In the genomic region with DNA sequence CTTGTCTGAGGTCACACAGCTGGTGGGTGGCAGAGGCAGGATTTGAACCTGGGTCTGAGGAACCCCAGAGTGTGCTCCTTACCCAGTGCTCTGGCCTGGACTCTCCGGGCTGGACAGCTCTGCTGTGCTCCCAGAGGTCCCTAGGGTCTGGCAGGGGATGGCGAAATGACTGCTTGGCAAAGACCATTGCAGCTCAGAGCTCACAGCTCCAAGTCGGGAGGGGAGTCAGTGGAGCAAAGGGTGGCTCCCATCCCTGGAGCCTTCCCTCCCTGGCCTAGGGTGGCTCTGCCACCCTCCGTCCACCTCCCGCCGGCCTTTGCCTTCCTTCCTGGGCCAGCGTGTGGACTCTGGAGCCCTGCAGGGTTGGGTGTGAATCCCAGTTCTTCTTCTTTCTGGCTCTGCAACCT, we compare ENCODE assay signal across 31 cellular contexts.
"Had no signal": no experiment of that assay in that cellular context is flagged by ENCODE, and none has a peak within 500 bp of the region (broad histone marks: within the 10 kb centered on the region; RNA-seq: fewer than 3 reads in every experiment).

No MANE protein-coding gene starts in this region.

- ATAC-seq: effector memory CD8-positive, alpha-beta T cell; mucosa of descending colon; pancreas; stimulated activated naive CD8-positive, alpha-beta T cell treated with anti-CD3 and anti-CD28 coated beads, Interleukin-15, Interleukin-2, amounts not matched to agents 100 U/mL and 50 U/mL, for 24 hours had no signal

- H3K27ac ChIP-seq: brain microvascular endothelial cell, coronary artery, heart left ventricle, pancreas, prostate gland, spleen, vagina, VCaP had no signal

- H3K27me3 ChIP-seq: brain microvascular endothelial cell, heart left ventricle, pancreas, vagina had no signal

- H3K4me1 ChIP-seq: heart left ventricle, prostate gland, vagina had no signal

- FAIRE-seq: astrocyte, pancreas, TTC549 had no signal

- H3K4me3 ChIP-seq: coronary artery, heart left ventricle, lung, mucosa of descending colon, pancreas, prostate gland, spleen, vagina had no signal

- H3K36me3 ChIP-seq: brain microvascular endothelial cell, heart left ventricle, pancreas, prostate gland, spleen, vagina had no signal

- H3K4me3 Mint-ChIP-seq: activated naive CD4-positive, alpha-beta T cell treated with anti-CD3 and anti-CD28 coated beads for 36 hours; activated naive CD8-positive, alpha-beta T cell treated with anti-CD3 and anti-CD28 coated beads for 36 hours; activated T-helper 1 cell treated with anti-CD3 and anti-CD28 coated beads, Interleukin-12 subunit alpha, Interleukin-12 subunit beta, Interleukin-2, Interleukin-4 antibody, amounts not matched to agents 30 ng/mL and 10 ng/mL and 1 ng/mL, durations not matched to agents 14 hours and 24 hours and 36 hours; effector memory CD8-positive, alpha-beta T cell; immature natural killer cell; nephron; T-helper 1 cell treated with Interleukin-12 subunit alpha and Interleukin-12 subunit beta and Interleukin-4 antibody, amounts not matched to agents 30 μg/mL and 1 μg/mL, for 36 hours; type B pancreatic cell had no signal

- H3K4me1 Mint-ChIP-seq: nephron had no signal

- H3K9me3 ChIP-seq: pancreas, prostate gland, vagina had no signal

- H3K27ac Mint-ChIP-seq: activated naive CD4-positive, alpha-beta T cell treated with anti-CD3 and anti-CD28 coated beads for 36 hours; activated naive CD8-positive, alpha-beta T cell treated with anti-CD3 and anti-CD28 coated beads for 36 hours; activated T-helper 1 cell treated with anti-CD3 and anti-CD28 coated beads, Interleukin-12 subunit alpha, Interleukin-12 subunit beta, Interleukin-2, Interleukin-4 antibody, amounts not matched to agents 30 ng/mL and 10 ng/mL and 1 ng/mL, durations not matched to agents 14 hours and 24 hours and 36 hours; effector memory CD8-positive, alpha-beta T cell; immature natural killer cell; nephron; T-helper 1 cell treated with Interleukin-12 subunit alpha and Interleukin-12 subunit beta and Interleukin-4 antibody, amounts not matched to agents 30 μg/mL and 1 μg/mL, for 36 hours had no signal

- H3K36me3 Mint-ChIP-seq: activated naive CD8-positive, alpha-beta T cell treated with anti-CD3 and anti-CD28 coated beads for 36 hours had no signal

- DNase-seq: activated CD4-positive, alpha-beta T cell treated with anti-CD3 and anti-CD28 coated beads for 4 hours; activated CD4-positive, alpha-beta T cell treated with anti-CD3 and anti-CD28 coated beads, Interleukin-2, amount 50 U/mL, for 48 hours; activated CD8-positive, alpha-beta memory T cell treated with anti-CD3 and anti-CD28 coated beads for 24 hours; activated effector memory CD4-positive, alpha-beta T cell treated with anti-CD3 and anti-CD28 coated beads, Interleukin-2, amount 50 U/mL, for 16 hours; activated naive CD4-positive, alpha-beta T cell treated with anti-CD3 and anti-CD28 coated beads for 36 hours; activated naive CD8-positive, alpha-beta T cell treated with anti-CD3 and anti-CD28 coated beads for 36 hours; activated T-cell treated with anti-CD3 and anti-CD28 coated beads, Interleukin-2, amount 50 U/mL, for 1 hour; brain microvascular endothelial cell; effector memory CD8-positive, alpha-beta T cell; erythroblast; foreskin fibroblast; hypothalamus; immature natural killer cell; mucosa of descending colon; spleen; stimulated activated naive CD8-positive, alpha-beta T cell treated with anti-CD3 and anti-CD28 coated beads, Interleukin-15, Interleukin-2, amounts not matched to agents 100 U/mL and 50 U/mL, for 24 hours; substantia nigra; T-helper 9 cell had no signal
